In genomic region chr16:5024632-5025031, GRCh38 we compare ENCODE assay signal across 11 cellular contexts. TPM values are rescaled to one million over a fixed set of nuclear protein-coding genes. Genes with fewer than 3 reads are reported as not detected.
DNase-seq lines count a peak whose midpoint lies in the region; ATAC-seq and TF ChIP-seq lines count a peak whose summit lies in the region.
"Had no signal": no experiment of that assay in that cellular context is flagged by ENCODE, and none has a peak within 500 bp of the region (broad histone marks: within the 10 kb centered on the region; RNA-seq: fewer than 3 reads in every experiment).

No MANE protein-coding gene starts in this region.

- H3K4me3 ChIP-seq in adipocyte (ENCODE audit: low read length) (no peak overlapping the region), mucosa of descending colon (no peak overlapping the region)
- H3K4me3 ChIP-seq: hepatocyte had no signal

- ATAC-seq in mucosa of descending colon, result peak; percentile 91
- ATAC-seq in HG03571 (IDR thresholded peaks at IDR 0.05; ENCODE audit: unreplicated experiment), result no peak

- peak; percentile 15 for TF ChIP-seq CTCF in mucosa of descending colon (IDR thresholded peaks at IDR 0.05)

- H3K9ac ChIP-seq in adipocyte (ENCODE audit: low read length), result no peak overlapping the region

- intact Hi-C loops in mucosa of descending colon (cut with DNase I, micrococcal nuclease), result no loop called here

- H3K27me3 ChIP-seq in adipocyte (replicated peaks; ENCODE audit: control insufficient read depth, insufficient read depth, low read length), result peaks cover 30% of the 10 kb centered on the region
- H3K27me3 ChIP-seq: hepatocyte had no signal

- DNase-seq in DMS79 treated with DMSO at 0.1 percent for 48 hours (lab: John Stamatoyannopoulos, UW), result peak; percentile 80
- DNase-seq in NCI-H1694 (lab: John Stamatoyannopoulos, UW), result peak; percentile 60
- peak; percentile 12 for DNase-seq in adipocyte (ENCODE audit: low read depth)
- peak in 1 of 3 donors; percentile 68 for DNase-seq in mucosa of descending colon
- no peak for DNase-seq in islet precursor cell
- DNase-seq in effector CD4-positive, alpha-beta T cell, result no peak
- no peak for DNase-seq in SK-N-DZ (ENCODE audit: low spot score)
- DNase-seq: stimulated activated CD4-positive, alpha-beta T cell treated with anti-CD3 and anti-CD28 coated beads, Interleukin-4, amount 100 ng/mL, for 24 hours had no signal

- H3K4me1 ChIP-seq in adipocyte (ENCODE audit: control insufficient read depth, insufficient read depth, low read length), result no peaks in the 10 kb centered on the region
- H3K4me1 ChIP-seq in mucosa of descending colon (ENCODE audit: low read depth), result peaks cover 3% of the 10 kb centered on the region

- H3K36me3 ChIP-seq in adipocyte (ENCODE audit: control insufficient read depth, insufficient read depth, low read length, severe bottlenecking) (no peaks in the 10 kb centered on the region), mucosa of descending colon (ENCODE audit: low read depth) (no peaks in the 10 kb centered on the region)

- H3K9me3 ChIP-seq in adipocyte (ENCODE audit: control insufficient read depth, low read length) (no peaks in the 10 kb centered on the region), mucosa of descending colon (no peaks in the 10 kb centered on the region)

RNA-seq across cellular contexts. Expression of gene NAGPA, which starts 9.1 kb away (rescaled TPM):
- 10 to 100 TPM; 21.5 to 34.7 (median 24.9) TPM for total RNA-seq in mucosa of descending colon
- 14.2 and 27.4 TPM in 2 replicates for polyA plus RNA-seq in SK-N-DZ (2014; cell fraction: cytosol; rRNA removed)
- polyA plus RNA-seq in SK-N-DZ (2014; cell fraction: nucleus; rRNA removed), result 40.7 and 61.7 TPM in 2 replicates

RNA-seq across cellular contexts. Expression of gene C16orf89, which starts 41.1 kb away (rescaled TPM):
- 1 to 10 TPM; 2.5 to 5.0 (median 3.3) TPM for total RNA-seq in mucosa of descending colon
- polyA plus RNA-seq in SK-N-DZ (2014; cell fraction: cytosol; rRNA removed), result 0.29 and 1.2 TPM in 2 replicates
- not detected in 2 replicates for polyA plus RNA-seq in SK-N-DZ (2014; cell fraction: nucleus; rRNA removed)
- total RNA-seq: activated CD8-positive, alpha-beta memory T cell treated with anti-CD3 and anti-CD28 coated beads for 36 hours had no signal

RNA-seq across cellular contexts. Expression of gene ALG1, which starts 47.0 kb away (rescaled TPM):
- 10 to 100 TPM; 17.7 to 32.2 (median 29.0) TPM for total RNA-seq in mucosa of descending colon
- 55.1 and 65.5 TPM in 2 replicates for polyA plus RNA-seq in SK-N-DZ (2014; cell fraction: cytosol; rRNA removed)
- polyA plus RNA-seq in SK-N-DZ (2014; cell fraction: nucleus; rRNA removed), result 23.6 and 42.5 TPM in 2 replicates

Comparison
In these comparisons a context has a peak if more than half of its experiments do, and no peak if none do; other contexts are left out.
1. DNase-seq: peak in DMS79 treated with DMSO at 0.1 percent for 48 hours (single experiment), NCI-H1694 (single experiment) and adipocyte (single experiment); none in islet precursor cell (single experiment), effector CD4-positive, alpha-beta T cell (single experiment) and SK-N-DZ (single experiment).